In the genomic region with DNA sequence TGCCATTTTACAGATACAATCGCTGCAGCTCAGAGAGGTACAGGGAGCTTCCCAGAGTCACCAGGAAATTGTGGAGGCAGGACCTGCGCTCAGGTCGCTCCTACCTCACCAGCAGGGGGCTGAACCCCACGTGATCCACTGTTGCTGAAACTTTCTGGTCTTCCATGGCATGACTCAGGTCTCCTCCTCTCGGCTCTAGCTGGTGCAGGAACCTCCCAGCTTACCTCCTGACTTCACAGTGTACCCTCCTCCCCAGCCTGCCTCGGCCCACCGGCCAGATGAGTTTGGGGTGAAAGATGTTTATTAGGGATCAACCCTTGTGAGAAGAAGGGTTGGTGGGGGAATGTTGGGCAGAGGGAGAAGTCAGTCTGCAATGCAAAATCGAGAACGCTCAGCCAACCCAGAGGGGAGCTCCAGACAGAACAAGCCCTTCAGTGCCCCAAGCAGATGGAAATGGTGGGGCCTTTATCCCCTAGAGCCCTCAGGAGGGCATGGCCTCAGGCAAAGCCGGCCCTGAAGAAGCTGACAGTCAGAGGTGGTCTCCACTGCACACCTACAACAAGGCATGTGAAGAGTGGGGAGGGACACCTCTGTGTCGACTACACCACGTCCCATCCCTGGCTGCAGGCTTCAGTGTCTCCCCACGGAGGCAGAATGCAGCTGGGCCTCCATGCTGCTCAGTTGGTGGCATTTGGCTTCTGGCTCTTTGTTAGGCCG, we compare ENCODE assay signal across 11 cellular contexts.
A peak's percentile ranks its signal among the peaks of the same experiment; 100 is the strongest.
DNase-seq lines count a peak whose midpoint lies in the region; ATAC-seq and TF ChIP-seq lines count a peak whose summit lies in the region.
"Had no signal": no experiment of that assay in that cellular context is flagged by ENCODE, and none has a peak within 500 bp of the region (broad histone marks: within the 10 kb centered on the region; RNA-seq: fewer than 3 reads in every experiment).

No MANE protein-coding gene starts in this region.

- H3K4me3 Mint-ChIP-seq in activated T-cell treated with anti-CD3 and anti-CD28 coated beads, Interleukin-2, amount 50 U/mL, for 24 hours: no peak overlapping the region
- H3K4me3 Mint-ChIP-seq in stimulated activated effector memory CD8-positive, alpha-beta T cell treated with anti-CD3 and anti-CD28 coated beads, Interleukin-12 subunit alpha, Interleukin-12 subunit beta, amount 100 ng/mL, for 72 hours: no peak overlapping the region
- H3K4me3 Mint-ChIP-seq: activated B cell treated with CpG ODN at 0.5 μM for 24 hours had no signal

- no peaks in the 10 kb centered on the region for H3K4me1 Mint-ChIP-seq in activated T-cell treated with anti-CD3 and anti-CD28 coated beads, Interleukin-2, amount 50 U/mL, for 24 hours (ENCODE audit: low read depth)
- H3K4me1 Mint-ChIP-seq in stimulated activated effector memory CD8-positive, alpha-beta T cell treated with anti-CD3 and anti-CD28 coated beads, Interleukin-12 subunit alpha, Interleukin-12 subunit beta, amount 100 ng/mL, for 72 hours: no peaks in the 10 kb centered on the region
- H3K4me1 Mint-ChIP-seq: activated B cell treated with CpG ODN at 0.5 μM for 24 hours had no signal

- H3K36me3 Mint-ChIP-seq in activated T-cell treated with anti-CD3 and anti-CD28 coated beads, Interleukin-2, amount 50 U/mL, for 24 hours (ENCODE audit: low read depth): no peaks in the 10 kb centered on the region
- H3K36me3 Mint-ChIP-seq in stimulated activated effector memory CD8-positive, alpha-beta T cell treated with anti-CD3 and anti-CD28 coated beads, Interleukin-12 subunit alpha, Interleukin-12 subunit beta, amount 100 ng/mL, for 72 hours: no peaks in the 10 kb centered on the region

- no peak overlapping the region for H3K4me3 ChIP-seq in epithelial cell of esophagus (ENCODE audit: low read length)
- H3K4me3 ChIP-seq: ovary, uterus had no signal

- H3K27me3 Mint-ChIP-seq in activated T-cell treated with anti-CD3 and anti-CD28 coated beads, Interleukin-2, amount 50 U/mL, for 24 hours: peaks cover 32% of the 10 kb centered on the region

- no peak overlapping the region for H3K27ac Mint-ChIP-seq in activated T-cell treated with anti-CD3 and anti-CD28 coated beads, Interleukin-2, amount 50 U/mL, for 24 hours
- no peak overlapping the region for H3K27ac Mint-ChIP-seq in stimulated activated effector memory CD8-positive, alpha-beta T cell treated with anti-CD3 and anti-CD28 coated beads, Interleukin-12 subunit alpha, Interleukin-12 subunit beta, amount 100 ng/mL, for 72 hours
- H3K27ac Mint-ChIP-seq: activated B cell treated with CpG ODN at 0.5 μM for 24 hours had no signal

- H3K9me3 Mint-ChIP-seq in activated T-cell treated with anti-CD3 and anti-CD28 coated beads, Interleukin-2, amount 50 U/mL, for 24 hours: no peaks in the 10 kb centered on the region
- H3K9me3 Mint-ChIP-seq in stimulated activated effector memory CD8-positive, alpha-beta T cell treated with anti-CD3 and anti-CD28 coated beads, Interleukin-12 subunit alpha, Interleukin-12 subunit beta, amount 100 ng/mL, for 72 hours: no peaks in the 10 kb centered on the region
- H3K9me3 Mint-ChIP-seq: activated B cell treated with CpG ODN at 0.5 μM for 24 hours had no signal

- peak; percentile 35 for ATAC-seq in stimulated activated effector memory CD8-positive, alpha-beta T cell treated with anti-CD3 and anti-CD28 coated beads, Interleukin-12 subunit alpha, Interleukin-12 subunit beta, amount 100 ng/mL, for 72 hours
- no peak for ATAC-seq in GM21737 (IDR thresholded peaks at IDR 0.05; ENCODE audit: unreplicated experiment)

- DNase-seq in activated T-cell treated with anti-CD3 and anti-CD28 coated beads, Interleukin-2, amount 50 U/mL, for 48 hours: peak; percentile 42 to 50
- no peak for DNase-seq in activated T-cell treated with anti-CD3 and anti-CD28 coated beads, Interleukin-2, amount 50 U/mL, for 24 hours
- DNase-seq in M059J (ENCODE audit: low read depth): peak; percentile 64
- DNase-seq in epithelial cell of esophagus (ENCODE audit: low read depth): peak; percentile 44
- DNase-seq in stimulated activated effector memory CD8-positive, alpha-beta T cell treated with anti-CD3 and anti-CD28 coated beads, Interleukin-12 subunit alpha, Interleukin-12 subunit beta, amount 100 ng/mL, for 72 hours (ENCODE audit: low spot score in 2 of 2): no peak
- DNase-seq in dedifferentiated amniotic fluid mesenchymal stem cell (ENCODE audit: extremely low spot score): no peak
- DNase-seq in DMS153 (lab: John Stamatoyannopoulos, UW): no peak
- DNase-seq: activated B cell treated with CpG ODN at 0.5 μM for 24 hours, uterus had no signal

- peak; percentile 23 for TF ChIP-seq CTCF in epithelial cell of esophagus (IDR thresholded peaks at IDR 0.05; ENCODE audit: insufficient read depth, low read depth, low read length, missing control alignments)

Comparison
In these comparisons a context has a peak if more than half of its experiments do, and no peak if none do; other contexts are left out.
1. DNase-seq: peak in activated T-cell treated with anti-CD3 and anti-CD28 coated beads, Interleukin-2, amount 50 U/mL, for 48 hours (2 of 2), M059J (single experiment) and epithelial cell of esophagus (single experiment); none in activated T-cell treated with anti-CD3 and anti-CD28 coated beads, Interleukin-2, amount 50 U/mL, for 24 hours (single experiment), stimulated activated effector memory CD8-positive, alpha-beta T cell treated with anti-CD3 and anti-CD28 coated beads, Interleukin-12 subunit alpha, Interleukin-12 subunit beta, amount 100 ng/mL, for 72 hours (0 of 2), dedifferentiated amniotic fluid mesenchymal stem cell (single experiment) and DMS153 (single experiment).